ENCODE assay signal across 1 cellular context in genomic region chr2:235707411-235708096, GRCh38.
TF ChIP-seq lines count a peak whose summit lies in the region.

No MANE protein-coding gene starts in this region.

TF ChIP-seq in IMR-90, 13 proteins besides CTCF, POLR2A, EP300 and RAD21 (continued from another document):
- TF ChIP-seq MAFK (IDR thresholded peaks at IDR 0.05; ENCODE audit: low read depth, low read length), result no peak
- no peak for TF ChIP-seq MXI1 (IDR thresholded peaks at IDR 0.05; ENCODE audit: borderline replicate concordance, low read depth, low read length)
- no peak for TF ChIP-seq RCOR1 (IDR thresholded peaks at IDR 0.05; ENCODE audit: insufficient replicate concordance, low read length)
